19 cellular contexts compared by ENCODE assay signal in genomic region chr17:28878158-28878910, GRCh38. TPM values are rescaled to one million over a fixed set of nuclear protein-coding genes. Genes with fewer than 3 reads are reported as not detected.
DNase-seq lines count a peak whose midpoint lies in the region; ATAC-seq and TF ChIP-seq lines count a peak whose summit lies in the region.
"Had no signal": no experiment of that assay in that cellular context is flagged by ENCODE, and none has a peak within 500 bp of the region (broad histone marks: within the 10 kb centered on the region; RNA-seq: fewer than 3 reads in every experiment).

No MANE protein-coding gene starts in this region.

- H3K4me2 ChIP-seq in osteoblast (ENCODE audit: insufficient read depth, low read length) (no peak overlapping the region), GM23338 (no peak overlapping the region)
- H3K4me2 ChIP-seq: BLaER1 had no signal

- DNase-seq in activated CD8-positive, alpha-beta T cell treated with anti-CD3 and anti-CD28 coated beads for 36 hours, result no peak
- no peak for DNase-seq in activated CD8-positive, alpha-beta T cell treated with anti-CD3 and anti-CD28 coated beads, Interleukin-2, amount 10 ng/mL, durations not matched to agents 7 days and 5 days
- DNase-seq in amniotic epithelial cell (ENCODE audit: low read depth), result peak; percentile 44
- DNase-seq in osteoblast (ENCODE audit: insufficient read length, low spot score, missing footprints), result peak; percentile 42
- no peak for DNase-seq in left ventricle myocardium inferior
- DNase-seq in GM23338 (ENCODE audit: low spot score), result no peak
- no peak for DNase-seq in midbrain (lab: John Stamatoyannopoulos, UW)
- DNase-seq: caudate nucleus, dorsolateral prefrontal cortex, GOT3, NCI-H2081 treated with DMSO at 0.1 percent for 48 hours, right cardiac atrium, T-helper 9 cell, upper lobe of left lung had no signal

- H3K9me3 ChIP-seq in osteoblast (ENCODE audit: low read depth, low read length) (no peaks in the 10 kb centered on the region), left ventricle myocardium inferior (replicated peaks) (no peaks in the 10 kb centered on the region)
- H3K9me3 ChIP-seq: BLaER1, pancreas, upper lobe of left lung had no signal

- H3K36me3 ChIP-seq in osteoblast (ENCODE audit: insufficient read depth, low read length) (peaks cover 29% of the 10 kb centered on the region), left ventricle myocardium inferior (peaks cover 48% of the 10 kb centered on the region), GM23338 (ENCODE audit: insufficient read depth) (no peaks in the 10 kb centered on the region; the same call in 1 of the 2 replicates)

- H3K4me3 ChIP-seq in osteoblast (ENCODE audit: insufficient read depth, low read length), result no peak overlapping the region
- no peak overlapping the region for H3K4me3 ChIP-seq in left ventricle myocardium inferior
- H3K4me3 ChIP-seq in GM23338, result no peak overlapping the region
- H3K4me3 ChIP-seq: BLaER1, dorsolateral prefrontal cortex, pancreas, upper lobe of left lung had no signal

- H3F3A ChIP-seq in GM23338 (replicated peaks; ENCODE audit: low read depth), result no peaks in the 10 kb centered on the region

- H3K27me3 Mint-ChIP-seq in activated CD8-positive, alpha-beta T cell treated with anti-CD3 and anti-CD28 coated beads for 36 hours, result no peaks in the 10 kb centered on the region
- H3K27me3 Mint-ChIP-seq in activated CD8-positive, alpha-beta T cell treated with anti-CD3 and anti-CD28 coated beads, Interleukin-2, amount 10 ng/mL, durations not matched to agents 7 days and 5 days (ENCODE audit: low read depth), result no peaks in the 10 kb centered on the region
- H3K27me3 Mint-ChIP-seq in IgD-negative memory B cell (no peaks in the 10 kb centered on the region), GM23338 (ENCODE audit: insufficient read depth, low read depth, poor library complexity) (peaks cover 6% of the 10 kb centered on the region)
- H3K27me3 Mint-ChIP-seq: natural killer cell treated with Interleukin-12 subunit alpha and Interleukin-12 subunit beta and Interleukin-15 and Interleukin-18, amount 100 ng/mL, for 72 hours had no signal

- H3K79me2 ChIP-seq in osteoblast (ENCODE audit: insufficient read depth, low read length) (no peaks in the 10 kb centered on the region), GM23338 (replicated peaks; ENCODE audit: insufficient read depth) (no peaks in the 10 kb centered on the region)

- H3K4me3 Mint-ChIP-seq in activated CD8-positive, alpha-beta T cell treated with anti-CD3 and anti-CD28 coated beads for 36 hours, result no peak overlapping the region
- no peak overlapping the region for H3K4me3 Mint-ChIP-seq in activated CD8-positive, alpha-beta T cell treated with anti-CD3 and anti-CD28 coated beads, Interleukin-2, amount 10 ng/mL, durations not matched to agents 7 days and 5 days
- H3K4me3 Mint-ChIP-seq in IgD-negative memory B cell (no peak overlapping the region), GM23338 (no peak overlapping the region)
- H3K4me3 Mint-ChIP-seq: natural killer cell treated with Interleukin-12 subunit alpha and Interleukin-12 subunit beta and Interleukin-15 and Interleukin-18, amount 100 ng/mL, for 72 hours had no signal

- H3K27ac ChIP-seq in osteoblast (ENCODE audit: low read depth, low read length) (no peak overlapping the region), left ventricle myocardium inferior (replicated peaks) (no peak overlapping the region), GM23338 (ENCODE audit: low read depth) (no peak overlapping the region)
- H3K27ac ChIP-seq: BLaER1, dorsolateral prefrontal cortex, pancreas, upper lobe of left lung had no signal

- H3K4me1 Mint-ChIP-seq in activated CD8-positive, alpha-beta T cell treated with anti-CD3 and anti-CD28 coated beads for 36 hours (ENCODE audit: low read depth), result peaks cover 29% of the 10 kb centered on the region
- H3K4me1 Mint-ChIP-seq in activated CD8-positive, alpha-beta T cell treated with anti-CD3 and anti-CD28 coated beads, Interleukin-2, amount 10 ng/mL, durations not matched to agents 7 days and 5 days (ENCODE audit: low read depth), result peaks cover 13% of the 10 kb centered on the region
- peaks cover 0 to 8% (median 5%) of the 10 kb centered on the region in 3 donors for H3K4me1 Mint-ChIP-seq in IgD-negative memory B cell
- H3K4me1 Mint-ChIP-seq in GM23338, result peaks cover 5% of the 10 kb centered on the region

- CTCF ChIA-PET in activated CD8-positive, alpha-beta T cell treated with anti-CD3 and anti-CD28 coated beads for 36 hours (lab: Charles Lee), result interaction anchor here (1.2 to 2.3 kb wide), 6 partner anchors 15 to 168 kb away, joined by 3 to 21 read pairs (median 5); no protein-coding TSS in a partner anchor
- CTCF ChIA-PET in activated CD8-positive, alpha-beta T cell treated with anti-CD3 and anti-CD28 coated beads, Interleukin-2, amount 10 ng/mL, durations not matched to agents 7 days and 5 days (lab: Charles Lee), result interaction anchor here (1.2 to 2.3 kb wide), 5 partner anchors 24 to 151 kb away, joined by 3 to 8 read pairs (median 6); partner anchors contain the start of gene FAM222B

- no peaks in the 10 kb centered on the region for H4K20me1 ChIP-seq in osteoblast (ENCODE audit: insufficient read depth, low read length)
- H4K20me1 ChIP-seq in GM23338 (replicated peaks; ENCODE audit: insufficient read depth), result no peaks in the 10 kb centered on the region

- no peaks in the 10 kb centered on the region for H3K9me3 Mint-ChIP-seq in activated CD8-positive, alpha-beta T cell treated with anti-CD3 and anti-CD28 coated beads for 36 hours
- no peaks in the 10 kb centered on the region for H3K9me3 Mint-ChIP-seq in activated CD8-positive, alpha-beta T cell treated with anti-CD3 and anti-CD28 coated beads, Interleukin-2, amount 10 ng/mL, durations not matched to agents 7 days and 5 days (ENCODE audit: insufficient read depth)
- H3K9me3 Mint-ChIP-seq in IgD-negative memory B cell (no peaks in the 10 kb centered on the region), GM23338 (peaks cover 11% of the 10 kb centered on the region; the same call in 2 of the 3 replicates)
- H3K9me3 Mint-ChIP-seq: natural killer cell treated with Interleukin-12 subunit alpha and Interleukin-12 subunit beta and Interleukin-15 and Interleukin-18, amount 100 ng/mL, for 72 hours had no signal

- peak; percentile 40 for ATAC-seq in activated CD8-positive, alpha-beta T cell treated with anti-CD3 and anti-CD28 coated beads for 36 hours
- no peak for ATAC-seq in activated CD8-positive, alpha-beta T cell treated with anti-CD3 and anti-CD28 coated beads, Interleukin-2, amount 10 ng/mL, durations not matched to agents 7 days and 5 days
- no peak for ATAC-seq in GM23338
- ATAC-seq: left ventricle myocardium superior; natural killer cell treated with Interleukin-12 subunit alpha and Interleukin-12 subunit beta and Interleukin-15 and Interleukin-18, amount 100 ng/mL, for 72 hours; right cardiac atrium had no signal

- H3K27me3 ChIP-seq in osteoblast (ENCODE audit: insufficient read depth, low read length), result no peaks in the 10 kb centered on the region
- H3K27me3 ChIP-seq in left ventricle myocardium inferior (ENCODE audit: low read depth), result no peaks in the 10 kb centered on the region
- H3K27me3 ChIP-seq in GM23338 (ENCODE audit: insufficient read depth), result no peaks in the 10 kb centered on the region
- H3K27me3 ChIP-seq: BLaER1, dorsolateral prefrontal cortex, pancreas, upper lobe of left lung had no signal

- no peak overlapping the region for H3K27ac Mint-ChIP-seq in activated CD8-positive, alpha-beta T cell treated with anti-CD3 and anti-CD28 coated beads for 36 hours
- no peak overlapping the region for H3K27ac Mint-ChIP-seq in activated CD8-positive, alpha-beta T cell treated with anti-CD3 and anti-CD28 coated beads, Interleukin-2, amount 10 ng/mL, durations not matched to agents 7 days and 5 days
- peak overlapping the region in 2 of 3 donors; percentile 32 to 72 for H3K27ac Mint-ChIP-seq in IgD-negative memory B cell
- no peak overlapping the region for H3K27ac Mint-ChIP-seq in GM23338

- peaks cover 23% of the 10 kb centered on the region for H3K36me3 Mint-ChIP-seq in activated CD8-positive, alpha-beta T cell treated with anti-CD3 and anti-CD28 coated beads for 36 hours (ENCODE audit: low read depth)
- peaks cover 52% of the 10 kb centered on the region for H3K36me3 Mint-ChIP-seq in activated CD8-positive, alpha-beta T cell treated with anti-CD3 and anti-CD28 coated beads, Interleukin-2, amount 10 ng/mL, durations not matched to agents 7 days and 5 days (ENCODE audit: low read depth)
- H3K36me3 Mint-ChIP-seq in IgD-negative memory B cell (peaks cover 2% of the 10 kb centered on the region), GM23338 (ENCODE audit: low read depth) (peaks cover 56% of the 10 kb centered on the region)

- H2AFZ ChIP-seq in osteoblast (ENCODE audit: low read length) (no peak overlapping the region), GM23338 (no peak overlapping the region)

- intact Hi-C loops in activated CD8-positive, alpha-beta T cell treated with anti-CD3 and anti-CD28 coated beads for 36 hours (cut with micrococcal nuclease), result loop anchor here (10.0 kb wide), 1 partner anchor 64 kb away; no protein-coding TSS in a partner anchor
- intact Hi-C loops in left ventricle myocardium inferior (cut with micrococcal nuclease), result no loop called here

- POLR2A ChIA-PET in activated CD8-positive, alpha-beta T cell treated with anti-CD3 and anti-CD28 coated beads for 36 hours (lab: Charles Lee), result interaction anchor here (0.5 to 1.8 kb wide), 5 partner anchors 9 to 72 kb away, joined by 3 to 6 read pairs (median 4); partner anchors contain the start of gene FLOT2
- POLR2A ChIA-PET in activated CD8-positive, alpha-beta T cell treated with anti-CD3 and anti-CD28 coated beads, Interleukin-2, amount 10 ng/mL, durations not matched to agents 7 days and 5 days (lab: Charles Lee), result no interaction called here

- H3K9me2 ChIP-seq in GM23338 (ENCODE audit: insufficient read depth), result no peaks in the 10 kb centered on the region

- H3K4me1 ChIP-seq in osteoblast (ENCODE audit: insufficient read depth, low read length), result no peaks in the 10 kb centered on the region
- H3K4me1 ChIP-seq in left ventricle myocardium inferior, result peaks cover 7% of the 10 kb centered on the region
- H3K4me1 ChIP-seq in GM23338 (ENCODE audit: insufficient read depth), result no peaks in the 10 kb centered on the region
- H3K4me1 ChIP-seq: pancreas, upper lobe of left lung had no signal

- no peak for TF ChIP-seq CTCF in activated CD8-positive, alpha-beta T cell treated with anti-CD3 and anti-CD28 coated beads for 36 hours (IDR thresholded peaks at IDR 0.05)
- TF ChIP-seq CTCF in osteoblast (IDR thresholded peaks at IDR 0.05; ENCODE audit: extremely low read depth, low read depth, low read length) (no peak), left ventricle myocardium inferior (IDR thresholded peaks at IDR 0.05; ENCODE audit: borderline replicate concordance) (no peak), GM23338 (conservative IDR thresholded peaks at IDR 0.05; ENCODE audit: low read depth in 2 of 2) (no peak)

RNA-seq across cellular contexts. Expression of gene FLOT2, which starts 19.2 kb away (rescaled TPM):
- total RNA-seq in activated CD8-positive, alpha-beta T cell treated with anti-CD3 and anti-CD28 coated beads for 36 hours, result 10 to 100 TPM; 59.7 to 60.1 TPM
- 100 to 1,000 TPM; 197 to 198 TPM for total RNA-seq in activated CD8-positive, alpha-beta T cell treated with anti-CD3 and anti-CD28 coated beads, Interleukin-2, amount 10 ng/mL, durations not matched to agents 7 days and 5 days
- 400 TPM for polyA plus RNA-seq in IgD-negative memory B cell
- 32.1 and 35.1 TPM in 2 replicates for total RNA-seq in osteoblast
- 84.2 TPM for total RNA-seq in left ventricle myocardium inferior
- 66.1 and 66.3 TPM in 2 replicates for total RNA-seq in GM23338 (2014; rRNA removed; shearing (Covaris generic))
- 49.8 and 51.0 TPM in 2 replicates for polyA plus RNA-seq in GM23338 (2016; fragmentation: Nextera tagmentation; extraction: Ambion mirVana)

RNA-seq across cellular contexts. Expression of gene ERAL1, which starts 23.5 kb away (rescaled TPM):
- 10 to 100 TPM; 58.2 to 60.0 TPM for total RNA-seq in activated CD8-positive, alpha-beta T cell treated with anti-CD3 and anti-CD28 coated beads for 36 hours
- total RNA-seq in activated CD8-positive, alpha-beta T cell treated with anti-CD3 and anti-CD28 coated beads, Interleukin-2, amount 10 ng/mL, durations not matched to agents 7 days and 5 days, result 10 to 100 TPM; 46.3 to 50.7 TPM
- polyA plus RNA-seq in IgD-negative memory B cell (45.8 TPM), GM23338 (2016; fragmentation: Nextera tagmentation; extraction: Ambion mirVana) (77.1 and 77.5 TPM in 2 replicates)
- total RNA-seq in osteoblast (28.9 and 30.4 TPM in 2 replicates), left ventricle myocardium inferior (35.4 TPM)
- total RNA-seq in GM23338 (2014; rRNA removed; shearing (Covaris generic)), result 118 and 121 TPM in 2 replicates

RNA-seq across cellular contexts. Expression of gene DHRS13, which starts 24.5 kb away (rescaled TPM):
- 10 to 100 TPM; 37.3 to 38.2 TPM for total RNA-seq in activated CD8-positive, alpha-beta T cell treated with anti-CD3 and anti-CD28 coated beads for 36 hours
- total RNA-seq in activated CD8-positive, alpha-beta T cell treated with anti-CD3 and anti-CD28 coated beads, Interleukin-2, amount 10 ng/mL, durations not matched to agents 7 days and 5 days, result 10 to 100 TPM; 29.2 to 29.3 TPM
- polyA plus RNA-seq in IgD-negative memory B cell (17.1 TPM), GM23338 (2016; fragmentation: Nextera tagmentation; extraction: Ambion mirVana) (5.4 and 7.0 TPM in 2 replicates)
- total RNA-seq in osteoblast (4.7 and 6.2 TPM in 2 replicates), left ventricle myocardium inferior (3.1 TPM)
- 31.3 and 34.2 TPM in 2 replicates for total RNA-seq in GM23338 (2014; rRNA removed; shearing (Covaris generic))

RNA-seq across cellular contexts. Expression of gene FAM222B, which starts 35.7 kb away (rescaled TPM):
- total RNA-seq in activated CD8-positive, alpha-beta T cell treated with anti-CD3 and anti-CD28 coated beads for 36 hours, result 10 to 100 TPM; 14.7 to 15.2 TPM
- total RNA-seq in activated CD8-positive, alpha-beta T cell treated with anti-CD3 and anti-CD28 coated beads, Interleukin-2, amount 10 ng/mL, durations not matched to agents 7 days and 5 days, result 10 to 100 TPM; 15.4 to 17.1 TPM
- polyA plus RNA-seq in IgD-negative memory B cell (17.1 TPM), GM23338 (2016; fragmentation: Nextera tagmentation; extraction: Ambion mirVana) (61.8 and 63.7 TPM in 2 replicates)
- total RNA-seq in osteoblast (4.4 and 5.1 TPM in 2 replicates), left ventricle myocardium inferior (17.5 TPM)
- 78.5 and 87.3 TPM in 2 replicates for total RNA-seq in GM23338 (2014; rRNA removed; shearing (Covaris generic))

Comparison
In these comparisons a context has a peak if more than half of its experiments do, and no peak if none do; other contexts are left out.
1. DNase-seq: peak in amniotic epithelial cell (single experiment) and osteoblast (single experiment); none in activated CD8-positive, alpha-beta T cell treated with anti-CD3 and anti-CD28 coated beads for 36 hours (single experiment), activated CD8-positive, alpha-beta T cell treated with anti-CD3 and anti-CD28 coated beads, Interleukin-2, amount 10 ng/mL, durations not matched to agents 7 days and 5 days (single experiment), left ventricle myocardium inferior (single experiment), GM23338 (single experiment) and midbrain (single experiment).
2. H3K27ac Mint-ChIP-seq: peak in IgD-negative memory B cell (2 of 3); none in activated CD8-positive, alpha-beta T cell treated with anti-CD3 and anti-CD28 coated beads for 36 hours (single experiment), activated CD8-positive, alpha-beta T cell treated with anti-CD3 and anti-CD28 coated beads, Interleukin-2, amount 10 ng/mL, durations not matched to agents 7 days and 5 days (single experiment) and GM23338 (single experiment).